In genomic region chr11:85182437-85183109, GRCh38 we compare ENCODE assay signal across 7 cellular contexts.
DNase-seq lines count a peak whose midpoint lies in the region; ATAC-seq and TF ChIP-seq lines count a peak whose summit lies in the region.

No MANE protein-coding gene starts in this region.

- H3K4me3 ChIP-seq in GM23338 (no peak overlapping the region), NB4 (ENCODE audit: low read depth, low read length) (no peak overlapping the region)

- H4K20me1 ChIP-seq in GM23338 (replicated peaks; ENCODE audit: insufficient read depth) = no peaks in the 10 kb centered on the region

- no peaks in the 10 kb centered on the region for H3F3A ChIP-seq in GM23338 (replicated peaks; ENCODE audit: low read depth)

- no peaks in the 10 kb centered on the region for H3K9me2 ChIP-seq in GM23338 (ENCODE audit: insufficient read depth)

- H3K36me3 Mint-ChIP-seq in GM23338 (ENCODE audit: low read depth) = no peaks in the 10 kb centered on the region
- no peaks in the 10 kb centered on the region for H3K36me3 Mint-ChIP-seq in brain
- no peaks in the 10 kb centered on the region for H3K36me3 Mint-ChIP-seq in osteocyte (ENCODE audit: unreplicated experiment)

- TF ChIP-seq CTCF in GM13977 (IDR thresholded peaks at IDR 0.05; ENCODE audit: extremely low read depth, insufficient read depth, missing control alignments) (peak; percentile 18), GM23338 (conservative IDR thresholded peaks at IDR 0.05; ENCODE audit: low read depth in 2 of 2) (peak; percentile 39 to 70), NB4 (IDR thresholded peaks at IDR 0.05; ENCODE audit: low read depth, low read length) (peak; percentile 53), brain (conservative IDR thresholded peaks at IDR 0.05) (peak in 1 of 2 experiments; percentile 65), osteocyte (IDR thresholded peaks at IDR 0.05) (peak; percentile 27)

- peak overlapping the region; percentile 20; the same call in 1 of the 2 replicates for H2AFZ ChIP-seq in GM23338

- TF ChIP-seq POLR2A in NB4 (IDR thresholded peaks at IDR 0.05; ENCODE audit: extremely low read depth, insufficient read length) = no peak

- no peak overlapping the region for H3K27ac ChIP-seq in GM23338 (ENCODE audit: low read depth)

- H3K9me3 Mint-ChIP-seq in GM23338 = no peaks in the 10 kb centered on the region; the same call in 2 of the 3 replicates
- peaks cover 0 to 10% (median 7%) of the 10 kb centered on the region in 5 experiments for H3K9me3 Mint-ChIP-seq in brain
- no peaks in the 10 kb centered on the region for H3K9me3 Mint-ChIP-seq in osteocyte (ENCODE audit: unreplicated experiment)

- H3K79me2 ChIP-seq in GM23338 (replicated peaks; ENCODE audit: insufficient read depth) = no peaks in the 10 kb centered on the region

- peaks cover 1% of the 10 kb centered on the region for H3K27me3 Mint-ChIP-seq in GM23338 (ENCODE audit: insufficient read depth, low read depth, poor library complexity)
- H3K27me3 Mint-ChIP-seq in brain = peaks cover 3% of the 10 kb centered on the region
- H3K27me3 Mint-ChIP-seq in osteocyte (ENCODE audit: unreplicated experiment) = no peaks in the 10 kb centered on the region

- no peaks in the 10 kb centered on the region for H3K27me3 ChIP-seq in GM23338 (ENCODE audit: insufficient read depth)

- H3K4me1 ChIP-seq in GM23338 (ENCODE audit: insufficient read depth) = no peaks in the 10 kb centered on the region

- in situ Hi-C loops in GM13977 (cut with MboI; ENCODE audit: low pct_unique_long_range_greater_than_20kb, low sequenced_read_pairs, unreplicated experiment) = no loop called here

- no peaks in the 10 kb centered on the region for H3K36me3 ChIP-seq in GM23338 (ENCODE audit: insufficient read depth)

- H3K4me2 ChIP-seq in GM23338 = no peak overlapping the region

- H3K27ac Mint-ChIP-seq in GM23338 (no peak overlapping the region; the same call in 1 of the 2 replicates), brain (peak overlapping the region in 4 of 5 experiments; percentile 14 to 85 (median 64)), osteocyte (ENCODE audit: unreplicated experiment) (no peak overlapping the region)

- DNase-seq in GM13977 (ENCODE audit: low spot score) (peak; percentile 27), GM23338 (ENCODE audit: low spot score) (peak; percentile 87), NB4 (ENCODE audit: low read depth) (peak; percentile 42), osteocyte (ENCODE audit: extremely low spot score, unreplicated experiment) (no peak), NCI-H1694 treated with DMSO at 0.1 percent for 48 hours (lab: John Stamatoyannopoulos, UW) (no peak), T-helper 1 cell (no peak)

- no peak overlapping the region for H3K4me3 Mint-ChIP-seq in GM23338
- peak overlapping the region in 3 of 5 experiments; percentile 3 to 57 (median 42) for H3K4me3 Mint-ChIP-seq in brain
- H3K4me3 Mint-ChIP-seq in osteocyte (ENCODE audit: unreplicated experiment) = no peak overlapping the region

- peak; percentile 91 for ATAC-seq in GM23338

- H3K4me1 Mint-ChIP-seq in GM23338 (peaks cover 6% of the 10 kb centered on the region; the same call in 2 of the 3 replicates), brain (peaks cover 24% of the 10 kb centered on the region), osteocyte (ENCODE audit: unreplicated experiment) (no peaks in the 10 kb centered on the region)

TF ChIP-seq in GM23338, 12 proteins besides CTCF, POLR2A, EP300 and RAD21:
- TF ChIP-seq ZNF331 (CRISPR knock-in tag; IDR thresholded peaks at IDR 0.05; ENCODE audit: low read depth) = no peak
- no peak for TF ChIP-seq NANOG (IDR thresholded peaks at IDR 0.05; ENCODE audit: borderline replicate concordance)
- no peak for TF ChIP-seq POLR2AphosphoS5 (IDR thresholded peaks at IDR 0.05; ENCODE audit: low read depth)
- no peak for TF ChIP-seq EZH2phosphoT487 (IDR thresholded peaks at IDR 0.05; ENCODE audit: unreplicated experiment)
- TF ChIP-seq ZNF462 (CRISPR knock-in tag; IDR thresholded peaks at IDR 0.05) = no peak
- TF ChIP-seq JUNB (IDR thresholded peaks at IDR 0.05; ENCODE audit: unreplicated experiment) = no peak
- TF ChIP-seq STAT1 (IDR thresholded peaks at IDR 0.05; ENCODE audit: unreplicated experiment) = no peak
- no peak for TF ChIP-seq ETS1 (IDR thresholded peaks at IDR 0.05)

Comparison
In these comparisons a context has a peak if more than half of its experiments do, and no peak if none do; other contexts are left out.
1. DNase-seq: peak in GM13977 (single experiment), GM23338 (single experiment) and NB4 (single experiment); none in osteocyte (single experiment), NCI-H1694 treated with DMSO at 0.1 percent for 48 hours (single experiment) and T-helper 1 cell (0 of 5).
2. H3K27ac Mint-ChIP-seq: peak in brain (4 of 5); none in GM23338 (single experiment) and osteocyte (single experiment).
3. H3K4me3 Mint-ChIP-seq: peak in brain (3 of 5); none in GM23338 (single experiment) and osteocyte (single experiment).